ENCODE assay signal across 30 cellular contexts in genomic region chr10:4337581-4337980, GRCh38.
"Had no signal": no experiment of that assay in that cellular context is flagged by ENCODE, and none has a peak within 500 bp of the region (broad histone marks: within the 10 kb centered on the region; RNA-seq: fewer than 3 reads in every experiment).

No MANE protein-coding gene starts in this region.

- H3K27ac ChIP-seq: ascending aorta, brain microvascular endothelial cell, gastroesophageal sphincter, neutrophil, ovary, skin epidermis, upper lobe of left lung had no signal

- H3K27me3 ChIP-seq: ascending aorta, brain microvascular endothelial cell, gastroesophageal sphincter, neutrophil, ovary, upper lobe of left lung had no signal

- DNase-seq: activated CD4-positive, alpha-beta memory T cell treated with anti-CD3 and anti-CD28 coated beads, Interleukin-2, amount 10 ng/mL, durations not matched to agents 7 days and 5 days; activated CD4-positive, alpha-beta T cell treated with anti-CD3 and anti-CD28 coated beads for 1 hour; activated CD4-positive, alpha-beta T cell treated with anti-CD3 and anti-CD28 coated beads, Interleukin-2, amount 10 ng/mL, durations not matched to agents 7 days and 5 days; activated CD8-positive, alpha-beta memory T cell treated with anti-CD3 and anti-CD28 coated beads, Interleukin-2, amount 50 U/mL, for 48 hours; activated gamma-delta T cell; activated naive CD4-positive, alpha-beta T cell treated with anti-CD3 and anti-CD28 coated beads, Interleukin-2, amount 10 ng/mL, durations not matched to agents 7 days and 5 days; activated naive CD8-positive, alpha-beta T cell treated with anti-CD3 and anti-CD28 coated beads, Interleukin-2, amount 10 ng/mL, durations not matched to agents 7 days and 5 days; activated T-cell treated with anti-CD3 and anti-CD28 coated beads, Interleukin-2, amount 50 U/mL, for 24 hours; brain microvascular endothelial cell; cortex of kidney; effector CD4-positive, alpha-beta T cell; head of caudate nucleus; hippocampal formation; left cardiac atrium; naive B cell; nephron progenitor cell; ovary; stimulated activated CD4-positive, alpha-beta T cell treated with anti-CD3 and anti-CD28 coated beads, Interleukin-4, amount 100 ng/mL, for 24 hours; stimulated activated naive CD8-positive, alpha-beta T cell treated with anti-CD3 and anti-CD28 coated beads, Interleukin-15, amount 100 ng/mL, for 72 hours; substantia nigra; upper lobe of left lung had no signal

- H3K36me3 ChIP-seq: ascending aorta, brain microvascular endothelial cell, gastroesophageal sphincter, neutrophil, ovary, upper lobe of left lung had no signal

- H3K27me3 Mint-ChIP-seq: activated CD4-positive, alpha-beta memory T cell treated with anti-CD3 and anti-CD28 coated beads, Interleukin-2, amount 10 ng/mL, durations not matched to agents 7 days and 5 days; activated CD4-positive, alpha-beta T cell treated with anti-CD3 and anti-CD28 coated beads, Interleukin-2, amount 10 ng/mL, durations not matched to agents 7 days and 5 days; activated naive CD4-positive, alpha-beta T cell treated with anti-CD3 and anti-CD28 coated beads, Interleukin-2, amount 10 ng/mL, durations not matched to agents 7 days and 5 days; progenitor cell of endocrine pancreas; stimulated activated naive CD8-positive, alpha-beta T cell treated with anti-CD3 and anti-CD28 coated beads, Interleukin-15, amount 100 ng/mL, for 72 hours had no signal

- ATAC-seq: gastroesophageal sphincter; left cardiac atrium; sciatic nerve; stimulated activated effector memory CD8-positive, alpha-beta T cell treated with anti-CD3 and anti-CD28 coated beads, Interleukin-12 subunit alpha, Interleukin-12 subunit beta, amount 100 ng/mL, for 72 hours; stimulated activated naive CD8-positive, alpha-beta T cell treated with anti-CD3 and anti-CD28 coated beads, Interleukin-15, amount 100 ng/mL, for 72 hours had no signal

- H3K27ac Mint-ChIP-seq: activated CD4-positive, alpha-beta memory T cell treated with anti-CD3 and anti-CD28 coated beads, Interleukin-2, amount 10 ng/mL, durations not matched to agents 7 days and 5 days; activated CD4-positive, alpha-beta T cell treated with anti-CD3 and anti-CD28 coated beads, Interleukin-2, amount 10 ng/mL, durations not matched to agents 7 days and 5 days; activated naive CD4-positive, alpha-beta T cell treated with anti-CD3 and anti-CD28 coated beads, Interleukin-2, amount 10 ng/mL, durations not matched to agents 7 days and 5 days; activated naive CD8-positive, alpha-beta T cell treated with anti-CD3 and anti-CD28 coated beads, Interleukin-2, amount 10 ng/mL, durations not matched to agents 7 days and 5 days; activated T-cell treated with anti-CD3 and anti-CD28 coated beads, Interleukin-2, amount 50 U/mL, for 24 hours; mesothelial cell of epicardium; naive B cell; nephron progenitor cell; progenitor cell of endocrine pancreas; stimulated activated effector memory CD8-positive, alpha-beta T cell treated with anti-CD3 and anti-CD28 coated beads, Interleukin-12 subunit alpha, Interleukin-12 subunit beta, amount 100 ng/mL, for 72 hours; stimulated activated naive CD8-positive, alpha-beta T cell treated with anti-CD3 and anti-CD28 coated beads, Interleukin-15, amount 100 ng/mL, for 72 hours had no signal

- H3K4me1 Mint-ChIP-seq: activated CD4-positive, alpha-beta memory T cell treated with anti-CD3 and anti-CD28 coated beads, Interleukin-2, amount 10 ng/mL, durations not matched to agents 7 days and 5 days; activated CD4-positive, alpha-beta T cell treated with anti-CD3 and anti-CD28 coated beads, Interleukin-2, amount 10 ng/mL, durations not matched to agents 7 days and 5 days; activated naive CD4-positive, alpha-beta T cell treated with anti-CD3 and anti-CD28 coated beads, Interleukin-2, amount 10 ng/mL, durations not matched to agents 7 days and 5 days; activated naive CD8-positive, alpha-beta T cell treated with anti-CD3 and anti-CD28 coated beads, Interleukin-2, amount 10 ng/mL, durations not matched to agents 7 days and 5 days; naive B cell; stimulated activated effector memory CD8-positive, alpha-beta T cell treated with anti-CD3 and anti-CD28 coated beads, Interleukin-12 subunit alpha, Interleukin-12 subunit beta, amount 100 ng/mL, for 72 hours; stimulated activated naive CD8-positive, alpha-beta T cell treated with anti-CD3 and anti-CD28 coated beads, Interleukin-15, amount 100 ng/mL, for 72 hours had no signal

- H3K4me3 ChIP-seq: ascending aorta, gastroesophageal sphincter, ovary, skin epidermis, upper lobe of left lung had no signal

- H3K9me3 ChIP-seq: ascending aorta, gastroesophageal sphincter, ovary, upper lobe of left lung had no signal

- H3K9me3 Mint-ChIP-seq: activated CD4-positive, alpha-beta T cell treated with anti-CD3 and anti-CD28 coated beads, Interleukin-2, amount 10 ng/mL, durations not matched to agents 7 days and 5 days; activated naive CD4-positive, alpha-beta T cell treated with anti-CD3 and anti-CD28 coated beads, Interleukin-2, amount 10 ng/mL, durations not matched to agents 7 days and 5 days; activated T-cell treated with anti-CD3 and anti-CD28 coated beads, Interleukin-2, amount 50 U/mL, for 24 hours; mesothelial cell of epicardium; nephron progenitor cell; stimulated activated effector memory CD8-positive, alpha-beta T cell treated with anti-CD3 and anti-CD28 coated beads, Interleukin-12 subunit alpha, Interleukin-12 subunit beta, amount 100 ng/mL, for 72 hours; stimulated activated naive CD8-positive, alpha-beta T cell treated with anti-CD3 and anti-CD28 coated beads, Interleukin-15, amount 100 ng/mL, for 72 hours had no signal

- H3K4me3 Mint-ChIP-seq: activated CD4-positive, alpha-beta memory T cell treated with anti-CD3 and anti-CD28 coated beads, Interleukin-2, amount 10 ng/mL, durations not matched to agents 7 days and 5 days; activated CD4-positive, alpha-beta T cell treated with anti-CD3 and anti-CD28 coated beads, Interleukin-2, amount 10 ng/mL, durations not matched to agents 7 days and 5 days; activated naive CD4-positive, alpha-beta T cell treated with anti-CD3 and anti-CD28 coated beads, Interleukin-2, amount 10 ng/mL, durations not matched to agents 7 days and 5 days; activated naive CD8-positive, alpha-beta T cell treated with anti-CD3 and anti-CD28 coated beads, Interleukin-2, amount 10 ng/mL, durations not matched to agents 7 days and 5 days; activated T-cell treated with anti-CD3 and anti-CD28 coated beads, Interleukin-2, amount 50 U/mL, for 24 hours; mesothelial cell of epicardium; naive B cell; nephron progenitor cell; stimulated activated effector memory CD8-positive, alpha-beta T cell treated with anti-CD3 and anti-CD28 coated beads, Interleukin-12 subunit alpha, Interleukin-12 subunit beta, amount 100 ng/mL, for 72 hours; stimulated activated naive CD8-positive, alpha-beta T cell treated with anti-CD3 and anti-CD28 coated beads, Interleukin-15, amount 100 ng/mL, for 72 hours had no signal

- H3K36me3 Mint-ChIP-seq: activated naive CD4-positive, alpha-beta T cell treated with anti-CD3 and anti-CD28 coated beads, Interleukin-2, amount 10 ng/mL, durations not matched to agents 7 days and 5 days; activated naive CD8-positive, alpha-beta T cell treated with anti-CD3 and anti-CD28 coated beads, Interleukin-2, amount 10 ng/mL, durations not matched to agents 7 days and 5 days; mesothelial cell of epicardium; stimulated activated effector memory CD8-positive, alpha-beta T cell treated with anti-CD3 and anti-CD28 coated beads, Interleukin-12 subunit alpha, Interleukin-12 subunit beta, amount 100 ng/mL, for 72 hours had no signal

- H3K4me1 ChIP-seq: upper lobe of left lung had no signal

- FAIRE-seq: keratinocyte had no signal
